Comparison of ENCODE assay signal across 8 cellular contexts in genomic region chr11:62599069-62599696, GRCh38. TPM values are rescaled to one million over a fixed set of nuclear protein-coding genes. Genes with fewer than 3 reads are reported as not detected.
DNase-seq lines count a peak whose midpoint lies in the region; ATAC-seq and TF ChIP-seq lines count a peak whose summit lies in the region.

No MANE protein-coding gene starts in this region.

- peak overlapping the region; percentile 98 for H3K9ac ChIP-seq in neural cell (ENCODE audit: low read length)

- H3K27ac ChIP-seq in KOPT-K1 (ENCODE audit: low read depth, low read length, poor library complexity, severe bottlenecking) (peak overlapping the region; percentile 95), RWPE1 (peak overlapping the region; percentile 98), neural cell (ENCODE audit: low read length) (peak overlapping the region; percentile 87)

- no peaks in the 10 kb centered on the region for H3K27me3 ChIP-seq in neural cell (ENCODE audit: insufficient read depth, low read depth, low read length)

- DNase-seq in DMS 273 (lab: John Stamatoyannopoulos, UW; ENCODE audit: unreplicated experiment) (peak; percentile 95), RWPE1 (ENCODE audit: low spot score) (peak; percentile 98), fibroblast of pulmonary artery (ENCODE audit: low read depth) (peak; percentile 100)
- DNase-seq in activated T-helper 2 cell treated with anti-CD3 and anti-CD28 coated beads, Interferon-gamma antibody, Interleukin-2, Interleukin-4, amounts not matched to agents 10 μg/mL and 5 μg/mL and 100 μg/mL, durations not matched to agents 14 hours and 24 hours and 36 hours (ENCODE audit: low spot score), result peak; percentile 97
- DNase-seq in stimulated activated naive CD8-positive, alpha-beta T cell treated with anti-CD3 and anti-CD28 coated beads, Interleukin-15, Interleukin-2, amounts not matched to agents 100 U/mL and 50 U/mL, for 24 hours, result peak; percentile 96

- TF ChIP-seq CTCF in RWPE1 (conservative IDR thresholded peaks at IDR 0.05; ENCODE audit: low read depth) (no peak), fibroblast of pulmonary artery (IDR thresholded peaks at IDR 0.05; ENCODE audit: low read length, missing control alignments) (no peak), neural cell (IDR thresholded peaks at IDR 0.05; ENCODE audit: poor library complexity, severe bottlenecking) (no peak)

- peak overlapping the region; percentile 91 for H3K4me3 Mint-ChIP-seq in activated T-helper 2 cell treated with anti-CD3 and anti-CD28 coated beads, Interferon-gamma antibody, Interleukin-2, Interleukin-4, amounts not matched to agents 10 μg/mL and 5 μg/mL and 100 μg/mL, durations not matched to agents 14 hours and 24 hours and 36 hours (ENCODE audit: low read depth)

- H3K4me3 ChIP-seq in fibroblast of pulmonary artery (replicated peaks; ENCODE audit: low read depth, low read length) (peak overlapping the region; percentile 92), neural cell (ENCODE audit: low read length) (peak overlapping the region; percentile 100)

- TF ChIP-seq EP300 in neural cell (conservative IDR thresholded peaks at IDR 0.05; ENCODE audit: poor library complexity, severe bottlenecking), result no peak

- CTCF ChIA-PET in RWPE1 (lab: Yijun Ruan, JAX), result interaction anchor here (0.6 to 1.2 kb wide), 2 partner anchors 44 to 187 kb away, joined by 3 to 6 read pairs; no protein-coding TSS in a partner anchor

- H3K27me3 Mint-ChIP-seq in activated T-helper 2 cell treated with anti-CD3 and anti-CD28 coated beads, Interferon-gamma antibody, Interleukin-2, Interleukin-4, amounts not matched to agents 10 μg/mL and 5 μg/mL and 100 μg/mL, durations not matched to agents 14 hours and 24 hours and 36 hours (ENCODE audit: low read depth), result no peaks in the 10 kb centered on the region

- intact Hi-C loops in activated T-helper 2 cell treated with anti-CD3 and anti-CD28 coated beads, Interferon-gamma antibody, Interleukin-2, Interleukin-4, amounts not matched to agents 10 μg/mL and 5 μg/mL and 100 μg/mL, durations not matched to agents 14 hours and 24 hours and 36 hours (cut with micrococcal nuclease), result loop anchor here (1.0 kb wide), 1 partner anchor 8 kb away; the partner anchor contains the start of gene TUT1

- no peak overlapping the region for H2AFZ ChIP-seq in neural cell (ENCODE audit: low read depth, low read length)

- peaks cover 55% of the 10 kb centered on the region for H3K36me3 ChIP-seq in KOPT-K1 (ENCODE audit: insufficient read depth, low read length)
- no peaks in the 10 kb centered on the region for H3K36me3 ChIP-seq in neural cell (ENCODE audit: insufficient read depth, low read length)

- no peaks in the 10 kb centered on the region for H3K9me3 Mint-ChIP-seq in activated T-helper 2 cell treated with anti-CD3 and anti-CD28 coated beads, Interferon-gamma antibody, Interleukin-2, Interleukin-4, amounts not matched to agents 10 μg/mL and 5 μg/mL and 100 μg/mL, durations not matched to agents 14 hours and 24 hours and 36 hours

- peak overlapping the region; percentile 87 for H3K4me2 ChIP-seq in neural cell (ENCODE audit: low read length)

- H3K9me3 ChIP-seq in KOPT-K1 (ENCODE audit: insufficient read depth, low read length, poor library complexity, severe bottlenecking), result no peaks in the 10 kb centered on the region
- no peaks in the 10 kb centered on the region for H3K9me3 ChIP-seq in neural cell (ENCODE audit: low read length)

- H3K9me2 ChIP-seq in neural cell (ENCODE audit: insufficient read depth, low read length), result no peaks in the 10 kb centered on the region

- no peaks in the 10 kb centered on the region for H4K20me1 ChIP-seq in neural cell (ENCODE audit: insufficient read depth)

- H3F3A ChIP-seq in neural cell (ENCODE audit: insufficient read depth, low read length, poor library complexity, severe bottlenecking), result no peaks in the 10 kb centered on the region

- H3K79me2 ChIP-seq in neural cell (replicated peaks; ENCODE audit: insufficient read depth, low read length), result peaks cover 35% of the 10 kb centered on the region

- peaks cover 83% of the 10 kb centered on the region for H3K36me3 Mint-ChIP-seq in activated T-helper 2 cell treated with anti-CD3 and anti-CD28 coated beads, Interferon-gamma antibody, Interleukin-2, Interleukin-4, amounts not matched to agents 10 μg/mL and 5 μg/mL and 100 μg/mL, durations not matched to agents 14 hours and 24 hours and 36 hours (ENCODE audit: low read depth)

- POLR2A ChIA-PET in RWPE1 (lab: Yijun Ruan, JAX; ENCODE audit: low non-redundant PET), result interaction anchor here (0.5 to 0.6 kb wide), 2 partner anchors 19 to 20 kb away, joined by 3 to 5 read pairs; no protein-coding TSS in a partner anchor

- H3K4me1 Mint-ChIP-seq in activated T-helper 2 cell treated with anti-CD3 and anti-CD28 coated beads, Interferon-gamma antibody, Interleukin-2, Interleukin-4, amounts not matched to agents 10 μg/mL and 5 μg/mL and 100 μg/mL, durations not matched to agents 14 hours and 24 hours and 36 hours (ENCODE audit: low read depth), result peaks cover 43% of the 10 kb centered on the region

- H3K27ac Mint-ChIP-seq in activated T-helper 2 cell treated with anti-CD3 and anti-CD28 coated beads, Interferon-gamma antibody, Interleukin-2, Interleukin-4, amounts not matched to agents 10 μg/mL and 5 μg/mL and 100 μg/mL, durations not matched to agents 14 hours and 24 hours and 36 hours, result peak overlapping the region; percentile 95

- peak; percentile 40 for ATAC-seq in GM21737 (IDR thresholded peaks at IDR 0.05; ENCODE audit: unreplicated experiment)
- peak; percentile 75 for ATAC-seq in stimulated activated naive CD8-positive, alpha-beta T cell treated with anti-CD3 and anti-CD28 coated beads, Interleukin-15, Interleukin-2, amounts not matched to agents 100 U/mL and 50 U/mL, for 24 hours

- no peak for TF ChIP-seq RAD21 in neural cell (conservative IDR thresholded peaks at IDR 0.05)

TF ChIP-seq in neural cell, 6 proteins besides CTCF, POLR2A, EP300 and RAD21:
- TF ChIP-seq EZH2 (IDR thresholded peaks at IDR 0.05; ENCODE audit: borderline replicate concordance, insufficient read depth, low read length, poor library complexity, severe bottlenecking), result no peak
- TF ChIP-seq POLR2AphosphoS5 (IDR thresholded peaks at IDR 0.05), result no peak
- TF ChIP-seq, protein P1, sequence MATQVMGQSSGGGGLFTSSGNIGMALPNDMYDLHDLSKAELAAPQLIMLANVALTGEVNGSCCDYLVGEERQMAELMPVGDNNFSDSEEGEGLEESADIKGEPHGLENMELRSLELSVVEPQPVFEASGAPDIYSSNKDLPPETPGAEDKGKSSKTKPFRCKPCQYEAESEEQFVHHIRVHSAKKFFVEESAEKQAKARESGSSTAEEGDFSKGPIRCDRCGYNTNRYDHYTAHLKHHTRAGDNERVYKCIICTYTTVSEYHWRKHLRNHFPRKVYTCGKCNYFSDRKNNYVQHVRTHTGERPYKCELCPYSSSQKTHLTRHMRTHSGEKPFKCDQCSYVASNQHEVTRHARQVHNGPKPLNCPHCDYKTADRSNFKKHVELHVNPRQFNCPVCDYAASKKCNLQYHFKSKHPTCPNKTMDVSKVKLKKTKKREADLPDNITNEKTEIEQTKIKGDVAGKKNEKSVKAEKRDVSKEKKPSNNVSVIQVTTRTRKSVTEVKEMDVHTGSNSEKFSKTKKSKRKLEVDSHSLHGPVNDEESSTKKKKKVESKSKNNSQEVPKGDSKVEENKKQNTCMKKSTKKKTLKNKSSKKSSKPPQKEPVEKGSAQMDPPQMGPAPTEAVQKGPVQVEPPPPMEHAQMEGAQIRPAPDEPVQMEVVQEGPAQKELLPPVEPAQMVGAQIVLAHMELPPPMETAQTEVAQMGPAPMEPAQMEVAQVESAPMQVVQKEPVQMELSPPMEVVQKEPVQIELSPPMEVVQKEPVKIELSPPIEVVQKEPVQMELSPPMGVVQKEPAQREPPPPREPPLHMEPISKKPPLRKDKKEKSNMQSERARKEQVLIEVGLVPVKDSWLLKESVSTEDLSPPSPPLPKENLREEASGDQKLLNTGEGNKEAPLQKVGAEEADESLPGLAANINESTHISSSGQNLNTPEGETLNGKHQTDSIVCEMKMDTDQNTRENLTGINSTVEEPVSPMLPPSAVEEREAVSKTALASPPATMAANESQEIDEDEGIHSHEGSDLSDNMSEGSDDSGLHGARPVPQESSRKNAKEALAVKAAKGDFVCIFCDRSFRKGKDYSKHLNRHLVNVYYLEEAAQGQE (IDR thresholded peaks at IDR 0.05; ENCODE audit: borderline replicate concordance), result no peak
- no peak for TF ChIP-seq TAF1 (IDR thresholded peaks at IDR 0.05; ENCODE audit: low read depth)
- no peak for TF ChIP-seq MXI1 (conservative IDR thresholded peaks at IDR 0.05; ENCODE audit: poor library complexity, severe bottlenecking)
- TF ChIP-seq SMC3 (conservative IDR thresholded peaks at IDR 0.05; ENCODE audit: poor library complexity), result no peak

RNA-seq across cellular contexts. Expression of gene MTA2, which starts 2.5 kb away (rescaled TPM):
- 201 and 215 TPM in 2 replicates for total RNA-seq in activated T-helper 2 cell treated with anti-CD3 and anti-CD28 coated beads, Interferon-gamma antibody, Interleukin-2, Interleukin-4, amounts not matched to agents 10 μg/mL and 5 μg/mL and 100 μg/mL, durations not matched to agents 14 hours and 24 hours and 36 hours
- polyA plus RNA-seq in neural cell, result 130 and 140 TPM in 2 replicates
- 151 and 174 TPM in 2 replicates for polyA minus RNA-seq in neural cell

RNA-seq across cellular contexts. Expression of gene TUT1, which starts 7.9 kb away (rescaled TPM):
- 29.9 and 41.7 TPM in 2 replicates for total RNA-seq in activated T-helper 2 cell treated with anti-CD3 and anti-CD28 coated beads, Interferon-gamma antibody, Interleukin-2, Interleukin-4, amounts not matched to agents 10 μg/mL and 5 μg/mL and 100 μg/mL, durations not matched to agents 14 hours and 24 hours and 36 hours
- 12.0 and 17.8 TPM in 2 replicates for polyA plus RNA-seq in neural cell
- 8.5 and 12.2 TPM in 2 replicates for polyA minus RNA-seq in neural cell

RNA-seq across cellular contexts. Expression of gene EML3, which starts 13.4 kb away (rescaled TPM):
- 144 and 146 TPM in 2 replicates for total RNA-seq in activated T-helper 2 cell treated with anti-CD3 and anti-CD28 coated beads, Interferon-gamma antibody, Interleukin-2, Interleukin-4, amounts not matched to agents 10 μg/mL and 5 μg/mL and 100 μg/mL, durations not matched to agents 14 hours and 24 hours and 36 hours
- 0.38 and 2.5 TPM in 2 replicates for polyA plus RNA-seq in neural cell
- 1.4 and 1.7 TPM in 2 replicates for polyA minus RNA-seq in neural cell

RNA-seq across cellular contexts. Expression of gene ROM1, which starts 13.9 kb away (rescaled TPM):
- 1.4 and 2.8 TPM in 2 replicates for total RNA-seq in activated T-helper 2 cell treated with anti-CD3 and anti-CD28 coated beads, Interferon-gamma antibody, Interleukin-2, Interleukin-4, amounts not matched to agents 10 μg/mL and 5 μg/mL and 100 μg/mL, durations not matched to agents 14 hours and 24 hours and 36 hours
- polyA plus RNA-seq in neural cell, result 0.31 TPM in 1 of 2 replicates, not detected in the other
- 0.35 TPM in 1 of 2 replicates, not detected in the other for polyA minus RNA-seq in neural cell

RNA-seq across cellular contexts. Expression of gene B3GAT3, which starts 22.6 kb away (rescaled TPM):
- 70.0 and 81.4 TPM in 2 replicates for total RNA-seq in activated T-helper 2 cell treated with anti-CD3 and anti-CD28 coated beads, Interferon-gamma antibody, Interleukin-2, Interleukin-4, amounts not matched to agents 10 μg/mL and 5 μg/mL and 100 μg/mL, durations not matched to agents 14 hours and 24 hours and 36 hours
- 102 and 127 TPM in 2 replicates for polyA plus RNA-seq in neural cell
- 40.4 and 43.1 TPM in 2 replicates for polyA minus RNA-seq in neural cell

Comparison
In these comparisons a context has a peak if more than half of its experiments do, and no peak if none do; other contexts are left out.
1. Peak in every context shown above with its lines: DNase-seq, ATAC-seq, H3K4me3 ChIP-seq and H3K27ac ChIP-seq.